1 cellular context compared by ENCODE assay signal in genomic region chr2:68488605-68489004, GRCh38.
TF ChIP-seq lines count a peak whose summit lies in the region.
"Not testable (repeated sequence)": the region's sequence is repeated elsewhere in the genome, so short reads cannot be mapped to it uniquely, and the experiment has no call there.

No MANE protein-coding gene starts in this region.

TF ChIP-seq in K562, 482 proteins besides CTCF, POLR2A, EP300 and RAD21 (continued from another document):
- TF ChIP-seq JUND (IDR thresholded peaks at IDR 0.05; ENCODE audit: borderline replicate concordance, low read depth, low read length): not testable (repeated sequence)
- 0 out of 3 replicates have a peak, but pooled peaks have one; percentile 11 for TF ChIP-seq JUND (tag; IDR thresholded peaks at IDR 0.05; ENCODE audit: borderline replicate concordance, low read depth, low read length)
- TF ChIP-seq, protein P1, sequence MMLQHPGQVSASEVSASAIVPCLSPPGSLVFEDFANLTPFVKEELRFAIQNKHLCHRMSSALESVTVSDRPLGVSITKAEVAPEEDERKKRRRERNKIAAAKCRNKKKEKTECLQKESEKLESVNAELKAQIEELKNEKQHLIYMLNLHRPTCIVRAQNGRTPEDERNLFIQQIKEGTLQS (IDR thresholded peaks at IDR 0.05): peak; percentile 58
- TF ChIP-seq, protein P1 (CRISPR knock-in tag; conservative IDR thresholded peaks at IDR 0.05): not testable (repeated sequence)
TF ChIP-seq in K562: peak in this region for 3; not testable (repeated sequence) for 479.
